In genomic region chr1:161771166-161771565, GRCh38 we compare ENCODE assay signal across 21 cellular contexts. TPM values are rescaled to one million over a fixed set of nuclear protein-coding genes. Genes with fewer than 3 reads are reported as not detected.
DNase-seq lines count a peak whose midpoint lies in the region; ATAC-seq, FAIRE-seq and TF ChIP-seq lines count a peak whose summit lies in the region.
"Had no signal": no experiment of that assay in that cellular context is flagged by ENCODE, and none has a peak within 500 bp of the region (broad histone marks: within the 10 kb centered on the region; RNA-seq: fewer than 3 reads in every experiment).

No MANE protein-coding gene starts in this region.

- no peaks in the 10 kb centered on the region for H3K36me3 ChIP-seq in CD4-positive, CD25-positive, alpha-beta regulatory T cell (ENCODE audit: control insufficient read depth, insufficient read depth, low read length)
- H3K36me3 ChIP-seq in KOPT-K1 (ENCODE audit: insufficient read depth, low read length) (no peaks in the 10 kb centered on the region), K562 (ENCODE audit: control insufficient read depth, insufficient read depth, low read length) (peaks cover 11% of the 10 kb centered on the region)

- no peaks in the 10 kb centered on the region for H3K27me3 ChIP-seq in CD4-positive, CD25-positive, alpha-beta regulatory T cell (ENCODE audit: control insufficient read depth, insufficient read depth, low read length)
- H3K27me3 ChIP-seq in K562 (ENCODE audit: control insufficient read depth in 2 of 2, insufficient read depth in 2 of 2, low read length in 2 of 2) = no peaks in the 10 kb centered on the region

- peaks cover 15% of the 10 kb centered on the region for H4K20me1 ChIP-seq in K562 (replicated peaks; ENCODE audit: control insufficient read depth, insufficient read depth, low read length)

- TF ChIP-seq CTCF in K562 (IDR thresholded peaks at IDR 0.05 in 2 of 3, conservative IDR thresholded peaks at IDR 0.05 in 1 of 3; ENCODE audit: insufficient read depth in 2 of 3, low read depth in 1 of 3, low read length in 3 of 3) = no peak

- no peaks in the 10 kb centered on the region for H3K9me1 ChIP-seq in K562 (ENCODE audit: control insufficient read depth, insufficient read depth, low read length)

- no peak overlapping the region for H3K27ac Mint-ChIP-seq in activated CD4-positive, alpha-beta T cell treated with anti-CD3 and anti-CD28 coated beads, Interleukin-2, amount 10 ng/mL, durations not matched to agents 24 days and 14 days
- H3K27ac Mint-ChIP-seq in CD4-positive, CD25-positive, alpha-beta regulatory T cell = no peak overlapping the region

- no peak overlapping the region for H3K9ac ChIP-seq in K562 (ENCODE audit: insufficient read depth in 1 of 2, low read depth in 2 of 2, low read length in 2 of 2)
- H3K9ac ChIP-seq: SK-N-SH had no signal

- peak overlapping the region; percentile 50 for H3K27ac ChIP-seq in CD4-positive, CD25-positive, alpha-beta regulatory T cell (ENCODE audit: insufficient read depth, low read length, poor library complexity, severe bottlenecking)
- peak overlapping the region; percentile 74 for H3K27ac ChIP-seq in KOPT-K1 (ENCODE audit: low read depth, low read length, poor library complexity, severe bottlenecking)
- no peak overlapping the region for H3K27ac ChIP-seq in K562 (ENCODE audit: extremely low read depth, low read depth, low read length)

- H3K27me3 Mint-ChIP-seq in activated CD4-positive, alpha-beta T cell treated with anti-CD3 and anti-CD28 coated beads, Interleukin-2, amount 10 ng/mL, durations not matched to agents 24 days and 14 days = no peaks in the 10 kb centered on the region
- H3K27me3 Mint-ChIP-seq in CD4-positive, CD25-positive, alpha-beta regulatory T cell = no peaks in the 10 kb centered on the region

- H2AFZ ChIP-seq in K562 (ENCODE audit: low read depth, low read length) = no peak overlapping the region

- TF ChIP-seq EP300 in K562 (IDR thresholded peaks at IDR 0.05; ENCODE audit: low read length) = no peak

- TF ChIP-seq POLR2A in K562 (conservative IDR thresholded peaks at IDR 0.05) = no peak

- peak overlapping the region; percentile 64 for H3K4me3 ChIP-seq in CD4-positive, CD25-positive, alpha-beta regulatory T cell (ENCODE audit: low read depth, low read length)
- H3K4me3 ChIP-seq in K562 = no peak overlapping the region

- H3K4me1 ChIP-seq in CD4-positive, CD25-positive, alpha-beta regulatory T cell (ENCODE audit: control insufficient read depth, insufficient read depth, low read length, poor library complexity, severe bottlenecking) = peaks cover 64% of the 10 kb centered on the region
- H3K4me1 ChIP-seq in K562 (replicated peaks in 1 of 2; ENCODE audit: control insufficient read depth in 2 of 2, insufficient read depth in 2 of 2, low read length in 2 of 2) = peaks cover 3 to 26% of the 10 kb centered on the region in 2 experiments; a peak in 3 of 5 replicates

- CTCF ChIA-PET in K562 (lab: Yijun Ruan, JAX; ENCODE audit: low intra/inter-chr PET ratio) = no interaction called here

- WGBS in K562 (ENCODE audit: insufficient coverage, low coverage, missing lambda C conversion rate) = 7% methylated on average over 5 of the region's 5 CpGs

- peaks cover 95% of the 10 kb centered on the region for H3K79me2 ChIP-seq in K562 (ENCODE audit: control insufficient read depth, insufficient read depth, low read length)

- no peaks in the 10 kb centered on the region for H3K9me3 ChIP-seq in CD4-positive, CD25-positive, alpha-beta regulatory T cell (ENCODE audit: control insufficient read depth in 2 of 2, low read length in 2 of 2)
- H3K9me3 ChIP-seq in KOPT-K1 (ENCODE audit: insufficient read depth, low read length, poor library complexity, severe bottlenecking) (no peaks in the 10 kb centered on the region), K562 (replicated peaks; ENCODE audit: control insufficient read depth, insufficient read depth, low read depth, low read length) (no peaks in the 10 kb centered on the region)
- H3K9me3 ChIP-seq: SK-N-SH had no signal

- peaks cover 37% of the 10 kb centered on the region for H3K4me1 Mint-ChIP-seq in activated CD4-positive, alpha-beta T cell treated with anti-CD3 and anti-CD28 coated beads, Interleukin-2, amount 10 ng/mL, durations not matched to agents 24 days and 14 days
- H3K4me1 Mint-ChIP-seq in CD4-positive, CD25-positive, alpha-beta regulatory T cell = peaks cover 13 to 33% (median 27%) of the 10 kb centered on the region in 4 donors

- peak overlapping the region; percentile 2; the same call in 1 of the 2 replicates for H3K4me2 ChIP-seq in K562 (ENCODE audit: insufficient read depth, low read length)
- H3K4me2 ChIP-seq: SK-N-SH had no signal

- ATAC-seq in CD4-positive, CD25-positive, alpha-beta regulatory T cell (ENCODE audit: low read depth in 2 of 2) = peak in 1 of 2 donors; percentile 35
- no peak for ATAC-seq in K562
- ATAC-seq in HG03280 (IDR thresholded peaks at IDR 0.05; ENCODE audit: unreplicated experiment) = no peak
- ATAC-seq: HepG2 had no signal

- BruUV-seq in K562 (replicated peaks; lab: Mats Ljungman, UMichigan) = no TSS peak

- no peak overlapping the region for H3K4me3 Mint-ChIP-seq in activated CD4-positive, alpha-beta T cell treated with anti-CD3 and anti-CD28 coated beads, Interleukin-2, amount 10 ng/mL, durations not matched to agents 24 days and 14 days
- H3K4me3 Mint-ChIP-seq in CD4-positive, CD25-positive, alpha-beta regulatory T cell = no peak overlapping the region

- TF ChIP-seq RAD21 in K562 (CRISPR knock-in tag; conservative IDR thresholded peaks at IDR 0.05 in 1 of 2, IDR thresholded peaks at IDR 0.05 in 1 of 2) = no peak

- intact Hi-C loops in activated CD4-positive, alpha-beta T cell treated with anti-CD3 and anti-CD28 coated beads, Interleukin-2, amount 10 ng/mL, durations not matched to agents 24 days and 14 days (cut with micrococcal nuclease) = no loop called here
- intact Hi-C loops in K562 (cut with micrococcal nuclease) = no loop called here

- H3K9me3 Mint-ChIP-seq in activated CD4-positive, alpha-beta T cell treated with anti-CD3 and anti-CD28 coated beads, Interleukin-2, amount 10 ng/mL, durations not matched to agents 24 days and 14 days = no peaks in the 10 kb centered on the region
- H3K9me3 Mint-ChIP-seq in CD4-positive, CD25-positive, alpha-beta regulatory T cell = no peaks in the 10 kb centered on the region

- DNase-seq in activated CD4-positive, alpha-beta T cell treated with anti-CD3 and anti-CD28 coated beads, Interleukin-2, amount 10 ng/mL, durations not matched to agents 24 days and 14 days = peak; percentile 70
- DNase-seq in activated CD4-positive, alpha-beta T cell treated with anti-CD3 and anti-CD28 coated beads, Interleukin-2, amount 50 U/mL, for 1 hour = no peak
- DNase-seq in CD4-positive, CD25-positive, alpha-beta regulatory T cell = peak in 1 of 3 donors; percentile 45
- no peak for DNase-seq in K562 (ENCODE audit: extremely low read depth in 1 of 4, low spot score in 3 of 4)
- no peak for DNase-seq in Kasumi-1 (lab: John Stamatoyannopoulos, UW)
- DNase-seq in NK-92 (lab: John Stamatoyannopoulos, UW; ENCODE audit: unreplicated experiment) = no peak
- DNase-seq: C1 segment of cervical spinal cord, DMS 273 treated with DMSO at 0.1 percent for 48 hours, GF-D8, NCI-H1048, NCI-H1436 treated with DMSO at 0.1 percent for 48 hours, NCI-H2029 treated with DMSO at 0.1 percent for 48 hours, NCI-H2171 treated with DMSO at 0.1 percent for 48 hours, NCI-H82, SHP77, SK-N-SH had no signal

- in situ Hi-C loops in K562 (cut with MboI) = no loop called here

- H3K36me3 Mint-ChIP-seq in activated CD4-positive, alpha-beta T cell treated with anti-CD3 and anti-CD28 coated beads, Interleukin-2, amount 10 ng/mL, durations not matched to agents 24 days and 14 days (ENCODE audit: low read depth) = peaks cover 12% of the 10 kb centered on the region
- no peaks in the 10 kb centered on the region for H3K36me3 Mint-ChIP-seq in CD4-positive, CD25-positive, alpha-beta regulatory T cell

- FAIRE-seq in K562 (lab: Jason Lieb, UNC) = no peak
- FAIRE-seq: A204.1, H1, HepG2 had no signal

- POLR2A ChIA-PET in K562 (lab: Yijun Ruan, JAX) = interaction anchor here (0.6 to 2.0 kb wide), 2 partner anchors 21 to 53 kb away, joined by 3 to 5 read pairs; partner anchors contain the start of gene DUSP12

RNA-seq across cellular contexts. Expression of gene ATF6, which starts 5.0 kb away (rescaled TPM):
- 23.6 and 27.7 TPM in 2 replicates for total RNA-seq in activated CD4-positive, alpha-beta T cell treated with anti-CD3 and anti-CD28 coated beads, Interleukin-2, amount 10 ng/mL, durations not matched to agents 24 days and 14 days
- total RNA-seq in CD4-positive, CD25-positive, alpha-beta regulatory T cell = 17.8 TPM
- 10 to 100 TPM; 13.5 to 16.5 (median 14.9) TPM for polyA plus RNA-seq in CD4-positive, CD25-positive, alpha-beta regulatory T cell
- 30.1 and 51.8 TPM in 2 replicates for total RNA-seq in K562 (2011; cell fraction: chromatin; rRNA removed; ENCODE audit: low replicate concordance)
- 23.8 and 27.5 TPM in 2 replicates for total RNA-seq in K562 (2011; cell fraction: nucleolus; rRNA removed)
- 40.7 and 61.9 TPM in 2 replicates for total RNA-seq in K562 (2011; cell fraction: nucleoplasm; rRNA removed)
- total RNA-seq in K562 (2014; rRNA removed) = 14.5 and 16.2 TPM in 2 replicates
- total RNA-seq in K562 (2014; rRNA removed; fragmentation: Illumina TruSeq; extraction: Trizol) = 29.4 and 34.7 TPM in 2 replicates
- total RNA-seq in K562 (2015; rRNA removed; fragmentation: Illumina TruSeq; extraction: Trizol) = 26.6 and 28.8 TPM in 2 replicates
- total RNA-seq in K562 (2021) = 20.4 and 22.1 TPM in 2 replicates
- polyA plus RNA-seq in K562 (2011; rRNA removed) = 28.1 and 32.4 TPM in 2 replicates
- polyA plus RNA-seq in K562 (2011; cell fraction: cytosol; rRNA removed) = 10.8 and 16.1 TPM in 2 replicates
- 8.9 and 12.2 TPM in 2 replicates for polyA plus RNA-seq in K562 (2011; cell fraction: nucleus; rRNA removed)
- polyA plus RNA-seq in K562 (2012) = 13.9 and 24.9 TPM in 2 replicates
- 22.1 and 26.7 TPM in 2 replicates for polyA plus RNA-seq in K562 (2014; fragmentation: Illumina TruSeq; extraction: Trizol)
- 10 to 100 TPM; 11.7 to 15.1 TPM for polyA plus RNA-seq in K562 (2014; fragmentation: Nextera tagmentation; extraction: Ambion mirVana)
- 14.8 and 16.6 TPM in 2 replicates for polyA plus RNA-seq in K562 (2014; rRNA removed)
- polyA minus RNA-seq in K562 (2011; rRNA and poly(A)+ RNA removed) = 49.7 TPM in 2 replicates
- 12.4 and 15.8 TPM in 2 replicates for polyA minus RNA-seq in K562 (2011; cell fraction: cytosol; rRNA and poly(A)+ RNA removed)
- polyA minus RNA-seq in K562 (2011; cell fraction: nucleus; rRNA and poly(A)+ RNA removed) = 17.4 and 27.2 TPM in 2 replicates

RNA-seq across cellular contexts. Expression of gene DUSP12, which starts 21.6 kb away (rescaled TPM):
- total RNA-seq in activated CD4-positive, alpha-beta T cell treated with anti-CD3 and anti-CD28 coated beads, Interleukin-2, amount 10 ng/mL, durations not matched to agents 24 days and 14 days = 38.2 and 39.7 TPM in 2 replicates
- total RNA-seq in CD4-positive, CD25-positive, alpha-beta regulatory T cell = 15.2 TPM
- 10 to 100 TPM; 53.9 to 69.9 (median 60.9) TPM for polyA plus RNA-seq in CD4-positive, CD25-positive, alpha-beta regulatory T cell
- total RNA-seq in K562 (2011; cell fraction: chromatin; rRNA removed; ENCODE audit: low replicate concordance) = 52.6 and 81.7 TPM in 2 replicates
- 43.2 and 51.6 TPM in 2 replicates for total RNA-seq in K562 (2011; cell fraction: nucleolus; rRNA removed)
- 34.3 and 41.1 TPM in 2 replicates for total RNA-seq in K562 (2011; cell fraction: nucleoplasm; rRNA removed)
- total RNA-seq in K562 (2014; rRNA removed) (55.4 and 62.7 TPM in 2 replicates), K562 (2014; rRNA removed; fragmentation: Illumina TruSeq; extraction: Trizol) (42.3 and 44.3 TPM in 2 replicates), K562 (2015; rRNA removed; fragmentation: Illumina TruSeq; extraction: Trizol) (42.4 and 48.0 TPM in 2 replicates), K562 (2021) (41.0 and 43.6 TPM in 2 replicates)
- polyA plus RNA-seq in K562 (2011; rRNA removed) (75.2 and 80.4 TPM in 2 replicates), K562 (2014; fragmentation: Illumina TruSeq; extraction: Trizol) (38.5 and 54.6 TPM in 2 replicates), K562 (2014; fragmentation: Nextera tagmentation; extraction: Ambion mirVana) (10 to 100 TPM; 10.4 to 15.0 TPM), K562 (2014; rRNA removed) (80.8 and 81.4 TPM in 2 replicates)
- polyA plus RNA-seq in K562 (2011; cell fraction: cytosol; rRNA removed) = 43.1 and 48.0 TPM in 2 replicates
- 69.1 and 74.8 TPM in 2 replicates for polyA plus RNA-seq in K562 (2011; cell fraction: nucleus; rRNA removed)
- 41.7 and 47.0 TPM in 2 replicates for polyA plus RNA-seq in K562 (2012)
- polyA minus RNA-seq in K562 (2011; rRNA and poly(A)+ RNA removed) = 34.2 and 40.0 TPM in 2 replicates
- polyA minus RNA-seq in K562 (2011; cell fraction: cytosol; rRNA and poly(A)+ RNA removed) = 20.6 and 27.8 TPM in 2 replicates
- polyA minus RNA-seq in K562 (2011; cell fraction: nucleus; rRNA and poly(A)+ RNA removed) = 26.9 and 35.7 TPM in 2 replicates

RNA-seq across cellular contexts. Expression of gene FCRLB, which starts 49.8 kb away (rescaled TPM):
- total RNA-seq in activated CD4-positive, alpha-beta T cell treated with anti-CD3 and anti-CD28 coated beads, Interleukin-2, amount 10 ng/mL, durations not matched to agents 24 days and 14 days = not detected in 2 replicates
- not detected for total RNA-seq in CD4-positive, CD25-positive, alpha-beta regulatory T cell
- under 1 TPM; 0.25 to 0.63 (median 0.51) TPM for polyA plus RNA-seq in CD4-positive, CD25-positive, alpha-beta regulatory T cell
- 1.5 and 4.0 TPM in 2 replicates for total RNA-seq in K562 (2011; cell fraction: chromatin; rRNA removed; ENCODE audit: low replicate concordance)
- total RNA-seq in K562 (2011; cell fraction: nucleolus; rRNA removed) = 3.3 and 4.5 TPM in 2 replicates
- total RNA-seq in K562 (2011; cell fraction: nucleoplasm; rRNA removed) = 2.9 and 5.1 TPM in 2 replicates
- total RNA-seq in K562 (2014; rRNA removed) = 2.8 and 5.1 TPM in 2 replicates
- 1.2 and 1.4 TPM in 2 replicates for total RNA-seq in K562 (2014; rRNA removed; fragmentation: Illumina TruSeq; extraction: Trizol)
- total RNA-seq in K562 (2015; rRNA removed; fragmentation: Illumina TruSeq; extraction: Trizol) = 2.3 and 2.5 TPM in 2 replicates
- total RNA-seq in K562 (2021) = 2.4 and 3.1 TPM in 2 replicates
- polyA plus RNA-seq in K562 (2011; rRNA removed) = 1.2 and 1.3 TPM in 2 replicates
- 1.0 and 3.4 TPM in 2 replicates for polyA plus RNA-seq in K562 (2011; cell fraction: cytosol; rRNA removed)
- 3.2 and 8.8 TPM in 2 replicates for polyA plus RNA-seq in K562 (2011; cell fraction: nucleus; rRNA removed)
- polyA plus RNA-seq in K562 (2012) = 4.6 and 4.8 TPM in 2 replicates
- polyA plus RNA-seq in K562 (2014; fragmentation: Illumina TruSeq; extraction: Trizol) = 1.1 and 1.6 TPM in 2 replicates
- polyA plus RNA-seq in K562 (2014; fragmentation: Nextera tagmentation; extraction: Ambion mirVana) = under 1 TPM; 0.20 to 0.25 TPM
- 2.1 and 4.6 TPM in 2 replicates for polyA plus RNA-seq in K562 (2014; rRNA removed)
- 0.51 and 0.91 TPM in 2 replicates for polyA minus RNA-seq in K562 (2011; rRNA and poly(A)+ RNA removed)
- 0.95 and 2.2 TPM in 2 replicates for polyA minus RNA-seq in K562 (2011; cell fraction: cytosol; rRNA and poly(A)+ RNA removed)
- polyA minus RNA-seq in K562 (2011; cell fraction: nucleus; rRNA and poly(A)+ RNA removed) = 1.9 and 3.6 TPM in 2 replicates
